Comparison of ENCODE assay signal across 8 cellular contexts in the genomic region with DNA sequence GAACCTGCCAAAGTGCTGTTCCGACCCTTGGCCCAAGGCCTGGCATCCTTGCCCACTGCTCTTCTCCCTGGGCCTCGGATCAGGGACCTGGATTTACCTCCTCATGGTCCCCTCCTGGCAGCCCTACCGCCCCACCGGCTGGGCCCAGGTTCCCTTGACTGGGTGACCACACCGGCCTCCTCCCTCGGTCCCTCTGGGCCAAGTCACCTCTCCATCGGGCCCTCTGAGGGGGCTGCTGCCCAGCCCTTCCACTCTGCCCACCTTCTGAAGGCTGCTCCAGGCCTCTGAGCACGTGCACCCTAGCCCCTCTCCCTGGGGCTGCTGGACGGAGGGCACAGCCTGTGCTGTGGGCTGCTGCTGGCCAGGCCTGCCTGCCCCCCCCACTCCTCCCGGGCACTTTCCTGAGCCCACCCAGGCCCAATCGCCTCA. TPM values are rescaled to one million over a fixed set of nuclear protein-coding genes. Genes with fewer than 3 reads are reported as not detected.
DNase-seq lines count a peak whose midpoint lies in the region; ATAC-seq and TF ChIP-seq lines count a peak whose summit lies in the region.

No MANE protein-coding gene starts in this region.

- H3K36me3 ChIP-seq in kidney epithelial cell (ENCODE audit: control insufficient read depth, insufficient read depth, low read length) = no peaks in the 10 kb centered on the region
- H3K36me3 ChIP-seq in thoracic aorta = no peaks in the 10 kb centered on the region

- intact Hi-C loops in activated CD4-positive, alpha-beta T cell treated with anti-CD3 and anti-CD28 coated beads for 36 hours (cut with DNase I, micrococcal nuclease) = loop anchor here (1.0 to 10.0 kb wide), 9 partner anchors 55 to 1259 kb away; partner anchors contain the start of genes C1orf174 (in 1 of the 2), PANK4 (in 1 of the 2), PEX10 (in 1 of the 2) and PRXL2B (in 1 of the 2)

- H3K27me3 ChIP-seq in kidney epithelial cell (ENCODE audit: control insufficient read depth, insufficient read depth, low read length) (peaks cover 2% of the 10 kb centered on the region), thoracic aorta (replicated peaks; ENCODE audit: insufficient read depth) (no peaks in the 10 kb centered on the region)

- no peaks in the 10 kb centered on the region for H3K27me3 Mint-ChIP-seq in activated CD4-positive, alpha-beta T cell treated with anti-CD3 and anti-CD28 coated beads for 36 hours
- no peaks in the 10 kb centered on the region for H3K27me3 Mint-ChIP-seq in activated naive CD8-positive, alpha-beta T cell treated with anti-CD3 and anti-CD28 coated beads for 36 hours

- H3K4me3 ChIP-seq in kidney epithelial cell (ENCODE audit: low read depth, low read length) (peak overlapping the region; percentile 82), thoracic aorta (peak overlapping the region; percentile 99)

- no peaks in the 10 kb centered on the region for H3K4me1 Mint-ChIP-seq in activated CD4-positive, alpha-beta T cell treated with anti-CD3 and anti-CD28 coated beads for 36 hours
- H3K4me1 Mint-ChIP-seq in activated naive CD8-positive, alpha-beta T cell treated with anti-CD3 and anti-CD28 coated beads for 36 hours = peaks cover 6% of the 10 kb centered on the region

- H3K36me3 Mint-ChIP-seq in activated CD4-positive, alpha-beta T cell treated with anti-CD3 and anti-CD28 coated beads for 36 hours (ENCODE audit: low read depth) = peaks cover 3% of the 10 kb centered on the region
- no peaks in the 10 kb centered on the region for H3K36me3 Mint-ChIP-seq in activated naive CD8-positive, alpha-beta T cell treated with anti-CD3 and anti-CD28 coated beads for 36 hours

- H3K9me3 ChIP-seq in thoracic aorta = peaks cover 11% of the 10 kb centered on the region

- H3K4me1 ChIP-seq in thoracic aorta (ENCODE audit: control insufficient read depth in 1 of 2, low read depth in 2 of 2) = peaks cover 8 to 20% of the 10 kb centered on the region in 2 donors

- H3K27ac ChIP-seq in thoracic aorta = peak overlapping the region in 1 of 2 donors; percentile 52

- CTCF ChIA-PET in activated CD4-positive, alpha-beta T cell treated with anti-CD3 and anti-CD28 coated beads for 36 hours (lab: Charles Lee) = no interaction called here

- DNase-seq in activated CD4-positive, alpha-beta T cell treated with anti-CD3 and anti-CD28 coated beads for 36 hours = no peak
- DNase-seq in activated CD4-positive, alpha-beta T cell treated with anti-CD3 and anti-CD28 coated beads, Interleukin-2, amount 50 U/mL, for 1 hour = no peak
- no peak for DNase-seq in activated naive CD8-positive, alpha-beta T cell treated with anti-CD3 and anti-CD28 coated beads for 36 hours
- no peak for DNase-seq in kidney epithelial cell (ENCODE audit: low read depth)
- no peak for DNase-seq in thoracic aorta (ENCODE audit: low spot score)
- no peak for DNase-seq in COLO829 (ENCODE audit: low spot score)

- no peak for TF ChIP-seq CTCF in kidney epithelial cell (IDR thresholded peaks at IDR 0.05; ENCODE audit: insufficient read depth, low read length, poor library complexity, severe bottlenecking)
- TF ChIP-seq CTCF in thoracic aorta (IDR thresholded peaks at IDR 0.05) = no peak

- POLR2A ChIA-PET in activated CD4-positive, alpha-beta T cell treated with anti-CD3 and anti-CD28 coated beads for 36 hours (lab: Charles Lee) = no interaction called here

- peaks cover 6% of the 10 kb centered on the region for H3K9me3 Mint-ChIP-seq in activated CD4-positive, alpha-beta T cell treated with anti-CD3 and anti-CD28 coated beads for 36 hours (ENCODE audit: low read depth)
- peaks cover 6% of the 10 kb centered on the region for H3K9me3 Mint-ChIP-seq in activated naive CD8-positive, alpha-beta T cell treated with anti-CD3 and anti-CD28 coated beads for 36 hours

- H3K4me3 Mint-ChIP-seq in activated CD4-positive, alpha-beta T cell treated with anti-CD3 and anti-CD28 coated beads for 36 hours = peak overlapping the region; percentile 80
- H3K4me3 Mint-ChIP-seq in activated naive CD8-positive, alpha-beta T cell treated with anti-CD3 and anti-CD28 coated beads for 36 hours = peak overlapping the region; percentile 86

- no peak for ATAC-seq in activated CD4-positive, alpha-beta T cell treated with anti-CD3 and anti-CD28 coated beads for 36 hours
- ATAC-seq in thoracic aorta (ENCODE audit: insufficient number of reproducible peaks, low FRiP score, low read depth) = no peak
- ATAC-seq in HG02885 (IDR thresholded peaks at IDR 0.05; ENCODE audit: poor library complexity, unreplicated experiment) = no peak
- ATAC-seq in GM21717 (IDR thresholded peaks at IDR 0.05; ENCODE audit: unreplicated experiment) = no peak

- H3K27ac Mint-ChIP-seq in activated CD4-positive, alpha-beta T cell treated with anti-CD3 and anti-CD28 coated beads for 36 hours = peak overlapping the region; percentile 83
- H3K27ac Mint-ChIP-seq in activated naive CD8-positive, alpha-beta T cell treated with anti-CD3 and anti-CD28 coated beads for 36 hours = peak overlapping the region; percentile 86

RNA-seq across cellular contexts. Expression of gene MMEL1, which starts 9.3 kb away (rescaled TPM):
- total RNA-seq in activated CD4-positive, alpha-beta T cell treated with anti-CD3 and anti-CD28 coated beads for 36 hours = 1 to 10 TPM in 1 of 2 experiments, under 1 TPM in 1; 0.97 to 1.4 TPM
- total RNA-seq in activated naive CD8-positive, alpha-beta T cell treated with anti-CD3 and anti-CD28 coated beads for 36 hours = 1 to 10 TPM; 1.5 to 1.6 TPM
- 1.9 TPM in 1 of 2 replicates, not detected in the other for total RNA-seq in kidney epithelial cell
- not detected for total RNA-seq in thoracic aorta

RNA-seq across cellular contexts. Expression of gene PRXL2B, which starts 55.6 kb away (rescaled TPM):
- 10 to 100 TPM; 23.7 to 36.8 TPM for total RNA-seq in activated CD4-positive, alpha-beta T cell treated with anti-CD3 and anti-CD28 coated beads for 36 hours
- 10 to 100 TPM; 42.2 to 43.2 TPM for total RNA-seq in activated naive CD8-positive, alpha-beta T cell treated with anti-CD3 and anti-CD28 coated beads for 36 hours
- total RNA-seq in kidney epithelial cell (42.0 and 46.6 TPM in 2 replicates), thoracic aorta (10 to 100 TPM in 1 of 2 donors, 1 to 10 TPM in 1; 8.3 to 15.2 TPM)
